ENCODE assay signal across 2 cellular contexts in genomic region chr10:126938121-126938520, GRCh38. TPM values are rescaled to one million over a fixed set of nuclear protein-coding genes. Genes with fewer than 3 reads are reported as not detected.
"Had no signal": no experiment of that assay in that cellular context is flagged by ENCODE, and none has a peak within 500 bp of the region (broad histone marks: within the 10 kb centered on the region; RNA-seq: fewer than 3 reads in every experiment).

No MANE protein-coding gene starts in this region.

RNA-seq across cellular contexts. Expression of gene DOCK1, which starts 32.9 kb away (rescaled TPM):
- total RNA-seq: activated B cell treated with CpG ODN at 0.5 μM for 24 hours; activated CD8-positive, alpha-beta T cell treated with anti-CD3 and anti-CD28 coated beads, Interleukin-2, amount 10 ng/mL, durations not matched to agents 7 days and 5 days had no signal
